Comparison of ENCODE assay signal across 1 cellular context in genomic region chr1:3652538-3653285, GRCh38.
TF ChIP-seq lines count a peak whose summit lies in the region.

No MANE protein-coding gene starts in this region.

TF ChIP-seq in HepG2, 621 proteins besides CTCF, POLR2A, EP300 and RAD21 (continues in another document):
- TF ChIP-seq ZNF205 (CRISPR knock-in tag; IDR thresholded peaks at IDR 0.05) (no peak), ZNF34 (CRISPR knock-in tag; IDR thresholded peaks at IDR 0.05; ENCODE audit: borderline replicate concordance) (no peak), ZKSCAN1 (IDR thresholded peaks at IDR 0.05; ENCODE audit: low read length) (no peak), ZNF101 (CRISPR knock-in tag; IDR thresholded peaks at IDR 0.05; ENCODE audit: borderline replicate concordance, low read depth) (no peak), HMGXB4 (CRISPR knock-in tag; IDR thresholded peaks at IDR 0.05; ENCODE audit: borderline replicate concordance in 1 of 2, low read depth in 1 of 2) (0 out of 4 replicates have a peak, but pooled peaks of 1 of the 2 experiments have one; percentile 30), THYN1 (CRISPR knock-in tag; IDR thresholded peaks at IDR 0.05; ENCODE audit: borderline replicate concordance, low read depth) (no peak), ZNF569 (CRISPR knock-in tag; IDR thresholded peaks at IDR 0.05; ENCODE audit: borderline replicate concordance) (no peak), POLR2AphosphoS2 (IDR thresholded peaks at IDR 0.05; ENCODE audit: low read depth, low read length) (no peak), ZNF724P (CRISPR knock-in tag; IDR thresholded peaks at IDR 0.05; ENCODE audit: borderline replicate concordance) (no peak), ERF (CRISPR knock-in tag; IDR thresholded peaks at IDR 0.05) (no peak), KDM6A (CRISPR knock-in tag; IDR thresholded peaks at IDR 0.05; ENCODE audit: low read depth) (no peak), ARID5B (CRISPR knock-in tag; IDR thresholded peaks at IDR 0.05) (no peak), NR2F6 (IDR thresholded peaks at IDR 0.05) (no peak), NR2F6 (CRISPR knock-in tag; IDR thresholded peaks at IDR 0.05) (no peak), ZEB1 (IDR thresholded peaks at IDR 0.05; ENCODE audit: insufficient replicate concordance, low read depth) (no peak), SIN3A (IDR thresholded peaks at IDR 0.05; ENCODE audit: borderline replicate concordance, low read depth, low read length) (0 out of 2 replicates have a peak, but pooled peaks have one; percentile 2), THAP11 (CRISPR knock-in tag; IDR thresholded peaks at IDR 0.05) (no peak), ZNF777 (CRISPR knock-in tag; IDR thresholded peaks at IDR 0.05) (peak; percentile 90), RNF219 (CRISPR knock-in tag; IDR thresholded peaks at IDR 0.05) (no peak), ZNF337 (CRISPR knock-in tag; IDR thresholded peaks at IDR 0.05; ENCODE audit: borderline replicate concordance, low read depth) (no peak), SRSF9 (IDR thresholded peaks at IDR 0.05; ENCODE audit: borderline replicate concordance, insufficient read depth, low read depth, low read length, poor library complexity, severe bottlenecking) (no peak), UBTF (CRISPR knock-in tag; IDR thresholded peaks at IDR 0.05) (peak; percentile 31; the same call in 1 of the 2 replicates), CSRNP1 (CRISPR knock-in tag; IDR thresholded peaks at IDR 0.05) (peak; percentile 42; the same call in 1 of the 2 replicates), ZNF430 (CRISPR knock-in tag; IDR thresholded peaks at IDR 0.05) (no peak), SNAPC2 (CRISPR knock-in tag; IDR thresholded peaks at IDR 0.05) (no peak), ZNF556 (CRISPR knock-in tag; IDR thresholded peaks at IDR 0.05; ENCODE audit: borderline replicate concordance) (no peak), ELF1 (CRISPR knock-in tag; IDR thresholded peaks at IDR 0.05) (no peak), ZNF446 (CRISPR knock-in tag; IDR thresholded peaks at IDR 0.05) (no peak), ZSCAN29 (CRISPR knock-in tag; conservative IDR thresholded peaks at IDR 0.05) (no peak; the same call in 1 of the 2 replicates), ZBTB14 (CRISPR knock-in tag; IDR thresholded peaks at IDR 0.05) (no peak), ZNF704 (CRISPR knock-in tag; IDR thresholded peaks at IDR 0.05; ENCODE audit: borderline replicate concordance) (no peak), ZHX1 (CRISPR knock-in tag; IDR thresholded peaks at IDR 0.05; ENCODE audit: low read depth) (0 out of 2 replicates have a peak, but pooled peaks have one; percentile 23), SP4 (CRISPR knock-in tag; IDR thresholded peaks at IDR 0.05) (no peak), MZF1 (CRISPR knock-in tag; IDR thresholded peaks at IDR 0.05; ENCODE audit: borderline replicate concordance) (no peak), GATAD2A (CRISPR knock-in tag; IDR thresholded peaks at IDR 0.05) (no peak), ZNF772 (CRISPR knock-in tag; IDR thresholded peaks at IDR 0.05) (0 out of 2 replicates have a peak, but pooled peaks have one; percentile 28), ZFX (CRISPR knock-in tag; IDR thresholded peaks at IDR 0.05; ENCODE audit: low read depth) (peak; percentile 31), MIER3 (CRISPR knock-in tag; IDR thresholded peaks at IDR 0.05; ENCODE audit: borderline replicate concordance) (no peak), LCORL (IDR thresholded peaks at IDR 0.05) (no peak), LCORL (CRISPR knock-in tag; IDR thresholded peaks at IDR 0.05) (no peak), FOXK1 (CRISPR knock-in tag; IDR thresholded peaks at IDR 0.05; ENCODE audit: borderline replicate concordance, low read depth) (no peak), ATM (IDR thresholded peaks at IDR 0.05; ENCODE audit: borderline replicate concordance) (no peak), MAZ (IDR thresholded peaks at IDR 0.05; ENCODE audit: borderline replicate concordance, low read depth, low read length) (no peak), MAZ (CRISPR knock-in tag; IDR thresholded peaks at IDR 0.05; ENCODE audit: low read depth) (peak; percentile 47; the same call in 1 of the 2 replicates), ZNF501 (CRISPR knock-in tag; IDR thresholded peaks at IDR 0.05) (0 out of 2 replicates have a peak, but pooled peaks have one; percentile 24)
